ENCODE assay signal across 18 cellular contexts in the genomic region with DNA sequence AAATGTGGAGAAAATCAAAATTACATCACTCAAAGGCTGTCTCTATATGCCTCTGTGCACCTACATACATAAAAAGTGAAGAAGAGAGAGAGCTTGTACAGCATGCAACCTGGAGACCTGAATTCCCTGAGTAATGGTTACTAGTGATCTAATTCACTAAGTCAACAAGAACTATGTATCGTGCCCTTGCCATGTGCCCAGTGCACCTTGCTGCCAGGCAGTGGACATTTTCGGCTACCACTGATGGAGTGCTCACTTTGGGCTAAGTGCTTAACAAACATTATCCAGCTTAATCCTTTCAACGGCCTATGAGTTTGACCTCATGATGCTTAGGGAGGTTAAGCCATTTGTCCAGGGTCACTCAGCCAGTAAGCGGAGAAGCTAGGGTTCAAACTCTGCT.
"Had no signal": no experiment of that assay in that cellular context is flagged by ENCODE, and none has a peak within 500 bp of the region (broad histone marks: within the 10 kb centered on the region; RNA-seq: fewer than 3 reads in every experiment).

No MANE protein-coding gene starts in this region.

- H3K36me3 ChIP-seq: cardiac muscle cell, heart left ventricle, lower lobe of right lung, ovary, thoracic aorta, upper lobe of right lung had no signal

- DNase-seq: activated CD4-positive, alpha-beta memory T cell treated with anti-CD3 and anti-CD28 coated beads for 36 hours; activated CD8-positive, alpha-beta memory T cell treated with anti-CD3 and anti-CD28 coated beads, Interleukin-2, amount 10 ng/mL, durations not matched to agents 7 days and 5 days; activated naive CD4-positive, alpha-beta T cell treated with anti-CD3 and anti-CD28 coated beads, Interleukin-2, amount 50 U/mL, for 16 hours; activated T-cell treated with anti-CD3 and anti-CD28 coated beads, Interleukin-2, amount 50 U/mL, for 1 hour; dorsolateral prefrontal cortex; endodermal cell; heart left ventricle; immature natural killer cell; lower lobe of right lung; ovary; stimulated activated CD4-positive, alpha-beta T cell treated with anti-CD3 and anti-CD28 coated beads, Interleukin-12 subunit alpha, Interleukin-12 subunit beta, amount 100 ng/mL, for 4 hours; stimulated activated CD4-positive, alpha-beta T cell treated with anti-CD3 and anti-CD28 coated beads, Interleukin-2, amount 100 ng/mL, for 24 hours; upper lobe of right lung had no signal

- H3K4me3 ChIP-seq: cardiac muscle cell, dorsolateral prefrontal cortex, heart left ventricle, lower lobe of right lung, ovary, thoracic aorta, upper lobe of right lung had no signal

- ATAC-seq: activated CD8-positive, alpha-beta memory T cell treated with anti-CD3 and anti-CD28 coated beads, Interleukin-2, amount 10 ng/mL, durations not matched to agents 7 days and 5 days; heart left ventricle; lower lobe of right lung; stimulated activated effector memory CD8-positive, alpha-beta T cell treated with anti-CD3 and anti-CD28 coated beads, Interleukin-12 subunit alpha, Interleukin-12 subunit beta, amount 100 ng/mL, for 72 hours; upper lobe of right lung had no signal

- H3K4me1 ChIP-seq: lower lobe of right lung, upper lobe of right lung had no signal

- H3K27me3 ChIP-seq: cardiac muscle cell, dorsolateral prefrontal cortex, ovary, upper lobe of right lung had no signal

- H3K9me3 ChIP-seq: heart left ventricle, lower lobe of right lung, ovary, thoracic aorta, upper lobe of right lung had no signal

- FAIRE-seq: astrocyte, frontal cortex had no signal
